ENCODE assay signal across 15 cellular contexts in genomic region chr9:128324401-128324800, GRCh38. TPM values are rescaled to one million over a fixed set of nuclear protein-coding genes. Genes with fewer than 3 reads are reported as not detected.
DNase-seq lines count a peak whose midpoint lies in the region; ATAC-seq and TF ChIP-seq lines count a peak whose summit lies in the region.
"Had no signal": no experiment of that assay in that cellular context is flagged by ENCODE, and none has a peak within 500 bp of the region (broad histone marks: within the 10 kb centered on the region; RNA-seq: fewer than 3 reads in every experiment).

No MANE protein-coding gene starts in this region.

- H3K27ac Mint-ChIP-seq in activated T-cell treated with anti-CD3 and anti-CD28 coated beads, Interleukin-2, amount 50 U/mL, for 24 hours, result peak overlapping the region; percentile 100
- no peak overlapping the region for H3K27ac Mint-ChIP-seq in central memory CD8-positive, alpha-beta T cell (ENCODE audit: low read depth)

- peak overlapping the region; percentile 84 for H3K4me3 ChIP-seq in MG63
- H3K4me3 ChIP-seq in rectal smooth muscle tissue (ENCODE audit: low read length), result peak overlapping the region; percentile 9
- no peak overlapping the region for H3K4me3 ChIP-seq in coronary artery

- peak overlapping the region; percentile 92 for H3K4me3 Mint-ChIP-seq in activated T-cell treated with anti-CD3 and anti-CD28 coated beads, Interleukin-2, amount 50 U/mL, for 24 hours
- peak overlapping the region; percentile 90 for H3K4me3 Mint-ChIP-seq in central memory CD8-positive, alpha-beta T cell

- H3K27ac ChIP-seq in rectal smooth muscle tissue (ENCODE audit: low read depth, low read length) (no peak overlapping the region), coronary artery (no peak overlapping the region)

- peaks cover 76% of the 10 kb centered on the region for H3K36me3 Mint-ChIP-seq in activated T-cell treated with anti-CD3 and anti-CD28 coated beads, Interleukin-2, amount 50 U/mL, for 24 hours (ENCODE audit: low read depth)
- H3K36me3 Mint-ChIP-seq in central memory CD8-positive, alpha-beta T cell (ENCODE audit: insufficient read depth), result peaks cover 16% of the 10 kb centered on the region

- H3K4me1 Mint-ChIP-seq in activated T-cell treated with anti-CD3 and anti-CD28 coated beads, Interleukin-2, amount 50 U/mL, for 24 hours (ENCODE audit: low read depth), result peaks cover 34% of the 10 kb centered on the region
- H3K4me1 Mint-ChIP-seq in central memory CD8-positive, alpha-beta T cell, result peaks cover 20% of the 10 kb centered on the region

- H3K9ac ChIP-seq in rectal smooth muscle tissue (ENCODE audit: low read length), result no peak overlapping the region

- no peaks in the 10 kb centered on the region for H3K27me3 Mint-ChIP-seq in activated T-cell treated with anti-CD3 and anti-CD28 coated beads, Interleukin-2, amount 50 U/mL, for 24 hours
- H3K27me3 Mint-ChIP-seq in central memory CD8-positive, alpha-beta T cell, result no peaks in the 10 kb centered on the region

- H3K27me3 ChIP-seq in MG63 (no peaks in the 10 kb centered on the region), rectal smooth muscle tissue (ENCODE audit: control insufficient read depth, insufficient read depth, low read length) (no peaks in the 10 kb centered on the region)

- no peaks in the 10 kb centered on the region for H3K9me3 Mint-ChIP-seq in activated T-cell treated with anti-CD3 and anti-CD28 coated beads, Interleukin-2, amount 50 U/mL, for 24 hours
- H3K9me3 Mint-ChIP-seq in central memory CD8-positive, alpha-beta T cell, result no peaks in the 10 kb centered on the region

- no peaks in the 10 kb centered on the region for H3K9me3 ChIP-seq in MG63

- no peak for TF ChIP-seq CTCF in coronary artery (IDR thresholded peaks at IDR 0.05)

- peaks cover 35% of the 10 kb centered on the region for H3K36me3 ChIP-seq in MG63
- peaks cover 16% of the 10 kb centered on the region for H3K36me3 ChIP-seq in rectal smooth muscle tissue (ENCODE audit: control insufficient read depth, insufficient read depth, low read length)

- peaks cover 7% of the 10 kb centered on the region for H3K4me1 ChIP-seq in rectal smooth muscle tissue (ENCODE audit: control insufficient read depth, insufficient read depth, low read length)

- ATAC-seq in central memory CD8-positive, alpha-beta T cell (replicated peaks; ENCODE audit: extremely low read depth, poor library complexity, severe bottlenecking), result no peak
- ATAC-seq in HG02970 (IDR thresholded peaks at IDR 0.05; ENCODE audit: low FRiP score, unreplicated experiment), result no peak

- DNase-seq in activated T-cell treated with anti-CD3 and anti-CD28 coated beads, Interleukin-2, amount 50 U/mL, for 24 hours, result no peak
- no peak for DNase-seq in activated T-cell treated with anti-CD3 and anti-CD28 coated beads for 4 hours
- no peak for DNase-seq in MG63
- DNase-seq in central memory CD8-positive, alpha-beta T cell (ENCODE audit: low spot score in 2 of 2), result no peak
- no peak for DNase-seq in SW480 (ENCODE audit: low spot score)
- no peak for DNase-seq in coronary artery (ENCODE audit: low spot score)
- DNase-seq: activated CD4-positive, alpha-beta T cell treated with anti-CD3 and anti-CD28 coated beads for 48 hours; amniotic stem cell; cortex of kidney; DMS53; KBM-7; mammary epithelial cell; NCI-H2029 treated with DMSO at 0.1 percent for 48 hours had no signal

RNA-seq across cellular contexts. Expression of gene COQ4, which starts 1.8 kb away (rescaled TPM):
- 18.7 and 36.6 TPM in 2 replicates for total RNA-seq in MG63 (2014; rRNA removed; shearing (Covaris generic); ENCODE audit: low replicate concordance)

RNA-seq across cellular contexts. Expression of gene TRUB2, which starts 2.2 kb away (rescaled TPM):
- 12.3 and 26.9 TPM in 2 replicates for total RNA-seq in MG63 (2014; rRNA removed; shearing (Covaris generic); ENCODE audit: low replicate concordance)

RNA-seq across cellular contexts. Expression of gene SLC27A4, which starts 15.9 kb away (rescaled TPM):
- 10.9 and 31.1 TPM in 2 replicates for total RNA-seq in MG63 (2014; rRNA removed; shearing (Covaris generic); ENCODE audit: low replicate concordance)

RNA-seq across cellular contexts. Expression of gene URM1, which starts 46.8 kb away (rescaled TPM):
- total RNA-seq in MG63 (2014; rRNA removed; shearing (Covaris generic); ENCODE audit: low replicate concordance), result 98.8 and 101 TPM in 2 replicates

RNA-seq across cellular contexts. Expression of gene SWI5, which starts 48.3 kb away (rescaled TPM):
- 24.1 and 42.3 TPM in 2 replicates for total RNA-seq in MG63 (2014; rRNA removed; shearing (Covaris generic); ENCODE audit: low replicate concordance)
